ENCODE assay signal across 1 cellular context in the genomic region with DNA sequence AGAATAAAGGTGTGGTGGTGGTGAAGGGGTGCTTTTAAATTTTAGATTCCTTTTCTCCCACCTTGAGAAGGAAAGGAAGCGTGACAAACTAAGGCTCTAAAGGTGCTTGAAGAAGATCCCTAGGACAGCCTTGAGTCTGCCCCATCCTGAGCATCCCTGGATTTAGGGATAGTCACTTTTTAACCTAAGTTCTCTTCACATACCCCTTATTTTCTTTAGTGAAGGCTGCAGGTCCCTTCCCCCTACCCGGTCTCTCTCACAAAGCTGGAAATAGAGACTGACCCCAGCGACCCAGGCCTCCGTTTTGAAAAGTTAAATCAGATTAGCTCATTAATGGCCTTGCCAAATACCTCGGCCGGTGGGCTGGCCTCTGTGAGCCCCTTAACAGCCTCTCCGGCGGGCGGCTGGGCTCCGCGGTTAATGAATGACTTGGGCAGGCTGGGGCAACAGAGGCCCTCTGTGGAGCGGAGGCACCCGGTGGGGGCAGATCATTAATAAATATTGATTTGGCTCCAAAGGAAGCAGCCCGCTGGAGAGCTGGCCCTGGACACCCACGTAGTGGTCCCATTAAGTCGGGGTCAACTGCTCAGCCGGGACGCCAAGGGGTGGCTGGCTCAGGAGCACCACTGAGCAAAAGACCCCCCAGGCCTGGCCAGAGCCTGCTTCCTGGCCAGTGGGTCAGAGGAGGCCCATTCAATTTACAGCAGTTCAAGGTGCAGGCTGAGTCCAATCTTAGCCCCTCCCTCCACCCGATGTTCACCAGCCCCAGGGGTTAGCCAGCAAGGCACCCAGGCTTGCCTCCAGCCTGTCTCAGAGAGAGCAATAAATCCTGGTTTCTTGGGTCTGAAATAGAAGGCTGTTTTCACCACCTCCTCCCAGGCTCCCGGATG.
A peak's percentile ranks its signal among the peaks of the same experiment; 100 is the strongest.
TF ChIP-seq lines count a peak whose summit lies in the region.

No MANE protein-coding gene starts in this region.

TF ChIP-seq in HepG2, 621 proteins besides CTCF, POLR2A, EP300 and RAD21 (continued from another document and continues in another):
- peak; percentile 52; the same call in 1 of the 2 replicates for TF ChIP-seq THAP9 (CRISPR knock-in tag; IDR thresholded peaks at IDR 0.05; ENCODE audit: borderline replicate concordance)
- TF ChIP-seq NR2F1 (CRISPR knock-in tag; IDR thresholded peaks at IDR 0.05) = peak; percentile 36 to 71; a peak in 3 of 4 replicates
- TF ChIP-seq FOXO1 (CRISPR knock-in tag; IDR thresholded peaks at IDR 0.05) = peak; percentile 75
- TF ChIP-seq, protein P1, sequence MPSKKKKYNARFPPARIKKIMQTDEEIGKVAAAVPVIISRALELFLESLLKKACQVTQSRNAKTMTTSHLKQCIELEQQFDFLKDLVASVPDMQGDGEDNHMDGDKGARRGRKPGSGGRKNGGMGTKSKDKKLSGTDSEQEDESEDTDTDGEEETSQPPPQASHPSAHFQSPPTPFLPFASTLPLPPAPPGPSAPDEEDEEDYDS (CRISPR knock-in tag; IDR thresholded peaks at IDR 0.05) = peak; percentile 61; the same call in 1 of the 2 replicates
- no peak for TF ChIP-seq RFX1 (IDR thresholded peaks at IDR 0.05)
- peak; percentile 24 for TF ChIP-seq ZNF136 (CRISPR knock-in tag; IDR thresholded peaks at IDR 0.05; ENCODE audit: low read depth)
- no peak for TF ChIP-seq JDP2 (CRISPR knock-in tag; IDR thresholded peaks at IDR 0.05; ENCODE audit: borderline replicate concordance)
- peak; percentile 47; the same call in 1 of the 2 replicates for TF ChIP-seq NFKB2 (CRISPR knock-in tag; IDR thresholded peaks at IDR 0.05; ENCODE audit: borderline replicate concordance)
- TF ChIP-seq RBM39 (IDR thresholded peaks at IDR 0.05; ENCODE audit: low read depth, low read length, poor library complexity, severe bottlenecking) = peak; percentile 52
- TF ChIP-seq MYNN (CRISPR knock-in tag; IDR thresholded peaks at IDR 0.05; ENCODE audit: low read depth) = no peak
- TF ChIP-seq ZNF292 (CRISPR knock-in tag; IDR thresholded peaks at IDR 0.05; ENCODE audit: borderline replicate concordance, low read depth) = peak; percentile 86; the same call in 1 of the 2 replicates
- 0 out of 2 replicates have a peak, but pooled peaks have one; percentile 77 for TF ChIP-seq ZNF766 (CRISPR knock-in tag; IDR thresholded peaks at IDR 0.05; ENCODE audit: borderline replicate concordance)
- TF ChIP-seq ZNF503 (CRISPR knock-in tag; IDR thresholded peaks at IDR 0.05) = peak; percentile 96
- TF ChIP-seq, protein P2, sequence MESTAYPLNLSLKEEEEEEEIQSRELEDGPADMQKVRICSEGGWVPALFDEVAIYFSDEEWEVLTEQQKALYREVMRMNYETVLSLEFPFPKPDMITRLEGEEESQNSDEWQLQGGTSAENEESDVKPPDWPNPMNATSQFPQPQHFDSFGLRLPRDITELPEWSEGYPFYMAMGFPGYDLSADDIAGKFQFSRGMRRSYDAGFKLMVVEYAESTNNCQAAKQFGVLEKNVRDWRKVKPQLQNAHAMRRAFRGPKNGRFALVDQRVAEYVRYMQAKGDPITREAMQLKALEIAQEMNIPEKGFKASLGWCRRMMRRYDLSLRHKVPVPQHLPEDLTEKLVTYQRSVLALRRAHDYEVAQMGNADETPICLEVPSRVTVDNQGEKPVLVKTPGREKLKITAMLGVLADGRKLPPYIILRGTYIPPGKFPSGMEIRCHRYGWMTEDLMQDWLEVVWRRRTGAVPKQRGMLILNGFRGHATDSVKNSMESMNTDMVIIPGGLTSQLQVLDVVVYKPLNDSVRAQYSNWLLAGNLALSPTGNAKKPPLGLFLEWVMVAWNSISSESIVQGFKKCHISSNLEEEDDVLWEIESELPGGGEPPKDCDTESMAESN (CRISPR knock-in tag; conservative IDR thresholded peaks at IDR 0.05) = 0 out of 2 replicates have a peak, but pooled peaks have one; percentile 47
- no peak for TF ChIP-seq CCAR2 (optimal IDR thresholded peaks at IDR 0.05; ENCODE audit: low read depth, low read length)
- TF ChIP-seq, protein P3, sequence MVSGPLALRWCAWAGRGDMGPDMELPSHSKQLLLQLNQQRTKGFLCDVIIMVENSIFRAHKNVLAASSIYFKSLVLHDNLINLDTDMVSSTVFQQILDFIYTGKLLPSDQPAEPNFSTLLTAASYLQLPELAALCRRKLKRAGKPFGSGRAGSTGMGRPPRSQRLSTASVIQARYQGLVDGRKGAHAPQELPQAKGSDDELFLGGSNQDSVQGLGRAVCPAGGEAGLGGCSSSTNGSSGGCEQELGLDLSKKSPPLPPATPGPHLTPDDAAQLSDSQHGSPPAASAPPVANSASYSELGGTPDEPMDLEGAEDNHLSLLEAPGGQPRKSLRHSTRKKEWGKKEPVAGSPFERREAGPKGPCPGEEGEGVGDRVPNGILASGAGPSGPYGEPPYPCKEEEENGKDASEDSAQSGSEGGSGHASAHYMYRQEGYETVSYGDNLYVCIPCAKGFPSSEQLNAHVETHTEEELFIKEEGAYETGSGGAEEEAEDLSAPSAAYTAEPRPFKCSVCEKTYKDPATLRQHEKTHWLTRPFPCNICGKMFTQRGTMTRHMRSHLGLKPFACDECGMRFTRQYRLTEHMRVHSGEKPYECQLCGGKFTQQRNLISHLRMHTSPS (CRISPR knock-in tag; IDR thresholded peaks at IDR 0.05; ENCODE audit: low read depth) = 0 out of 2 replicates have a peak, but pooled peaks have one; percentile 58
- TF ChIP-seq MED13 (CRISPR knock-in tag; IDR thresholded peaks at IDR 0.05) = peak; percentile 97
- TF ChIP-seq ZNF740 (CRISPR knock-in tag; IDR thresholded peaks at IDR 0.05) = peak; percentile 76
- TF ChIP-seq ZNF160 (CRISPR knock-in tag; IDR thresholded peaks at IDR 0.05) = 0 out of 2 replicates have a peak, but pooled peaks have one; percentile 62
- TF ChIP-seq, protein P4, sequence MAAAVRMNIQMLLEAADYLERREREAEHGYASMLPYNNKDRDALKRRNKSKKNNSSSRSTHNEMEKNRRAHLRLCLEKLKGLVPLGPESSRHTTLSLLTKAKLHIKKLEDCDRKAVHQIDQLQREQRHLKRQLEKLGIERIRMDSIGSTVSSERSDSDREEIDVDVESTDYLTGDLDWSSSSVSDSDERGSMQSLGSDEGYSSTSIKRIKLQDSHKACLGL (CRISPR knock-in tag; IDR thresholded peaks at IDR 0.05) = no peak
- peak; percentile 85; the same call in 1 of the 2 replicates for TF ChIP-seq ZSCAN20 (CRISPR knock-in tag; IDR thresholded peaks at IDR 0.05; ENCODE audit: borderline replicate concordance)
- TF ChIP-seq REST (IDR thresholded peaks at IDR 0.05; ENCODE audit: borderline replicate concordance in 1 of 2, low read depth in 1 of 2, low read length in 2 of 2) = peak in 1 of 2 experiments; percentile 49; a peak in 1 of 4 replicates
- peak; percentile 96 for TF ChIP-seq KAT2B (IDR thresholded peaks at IDR 0.05; ENCODE audit: borderline replicate concordance, low read depth, low read length)
- TF ChIP-seq ZNF256 (CRISPR knock-in tag; conservative IDR thresholded peaks at IDR 0.05) = peak; percentile 77
- TF ChIP-seq SP4 (CRISPR knock-in tag; IDR thresholded peaks at IDR 0.05) = peak; percentile 58; the same call in 1 of the 2 replicates
- TF ChIP-seq STAG1 (CRISPR knock-in tag; IDR thresholded peaks at IDR 0.05) = peak; percentile 1; the same call in 1 of the 2 replicates
- TF ChIP-seq ZNF772 (CRISPR knock-in tag; IDR thresholded peaks at IDR 0.05) = peak; percentile 49
- no peak for TF ChIP-seq HMGA1 (CRISPR knock-in tag; conservative IDR thresholded peaks at IDR 0.05)
- TF ChIP-seq HNRNPL (IDR thresholded peaks at IDR 0.05; ENCODE audit: low read depth, low read length) = peak; percentile 78
- TF ChIP-seq ZNF790 (CRISPR knock-in tag; IDR thresholded peaks at IDR 0.05; ENCODE audit: borderline replicate concordance) = 0 out of 2 replicates have a peak, but pooled peaks have one; percentile 63
- TF ChIP-seq PAXIP1 (CRISPR knock-in tag; conservative IDR thresholded peaks at IDR 0.05) = peak; percentile 98
- TF ChIP-seq CREM (IDR thresholded peaks at IDR 0.05) = peak; percentile 89
- no peak for TF ChIP-seq CREM (CRISPR knock-in tag; IDR thresholded peaks at IDR 0.05)
- TF ChIP-seq, protein P5, sequence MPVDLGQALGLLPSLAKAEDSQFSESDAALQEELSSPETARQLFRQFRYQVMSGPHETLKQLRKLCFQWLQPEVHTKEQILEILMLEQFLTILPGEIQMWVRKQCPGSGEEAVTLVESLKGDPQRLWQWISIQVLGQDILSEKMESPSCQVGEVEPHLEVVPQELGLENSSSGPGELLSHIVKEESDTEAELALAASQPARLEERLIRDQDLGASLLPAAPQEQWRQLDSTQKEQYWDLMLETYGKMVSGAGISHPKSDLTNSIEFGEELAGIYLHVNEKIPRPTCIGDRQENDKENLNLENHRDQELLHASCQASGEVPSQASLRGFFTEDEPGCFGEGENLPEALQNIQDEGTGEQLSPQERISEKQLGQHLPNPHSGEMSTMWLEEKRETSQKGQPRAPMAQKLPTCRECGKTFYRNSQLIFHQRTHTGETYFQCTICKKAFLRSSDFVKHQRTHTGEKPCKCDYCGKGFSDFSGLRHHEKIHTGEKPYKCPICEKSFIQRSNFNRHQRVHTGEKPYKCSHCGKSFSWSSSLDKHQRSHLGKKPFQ (CRISPR knock-in tag; IDR thresholded peaks at IDR 0.05; ENCODE audit: insufficient replicate concordance) = no peak
